In genomic region chr2:119106301-119106897, GRCh38 we compare ENCODE assay signal across 1 cellular context.
A peak's percentile ranks its signal among the peaks of the same experiment; 100 is the strongest.
TF ChIP-seq lines count a peak whose summit lies in the region.

No MANE protein-coding gene starts in this region.

TF ChIP-seq in HepG2, 621 proteins besides CTCF, POLR2A, EP300 and RAD21 (continued from another document and continues in another):
- TF ChIP-seq KIAA2018 (CRISPR knock-in tag; IDR thresholded peaks at IDR 0.05; ENCODE audit: borderline replicate concordance) = no peak
- TF ChIP-seq ZNF713 (CRISPR knock-in tag; IDR thresholded peaks at IDR 0.05) = no peak
- no peak for TF ChIP-seq ZNF570 (CRISPR knock-in tag; IDR thresholded peaks at IDR 0.05; ENCODE audit: borderline replicate concordance)
- no peak for TF ChIP-seq GABPB1 (CRISPR knock-in tag; IDR thresholded peaks at IDR 0.05)
- TF ChIP-seq SPEN (CRISPR knock-in tag; IDR thresholded peaks at IDR 0.05; ENCODE audit: low read depth) = no peak
- no peak for TF ChIP-seq ATRX (CRISPR knock-in tag; IDR thresholded peaks at IDR 0.05; ENCODE audit: borderline replicate concordance)
- TF ChIP-seq PREB (CRISPR knock-in tag; IDR thresholded peaks at IDR 0.05) = no peak
- no peak for TF ChIP-seq PLSCR1 (CRISPR knock-in tag; IDR thresholded peaks at IDR 0.05; ENCODE audit: borderline replicate concordance)
- no peak for TF ChIP-seq ZKSCAN5 (CRISPR knock-in tag; IDR thresholded peaks at IDR 0.05)
- no peak for TF ChIP-seq ZNF468 (CRISPR knock-in tag; IDR thresholded peaks at IDR 0.05)
- TF ChIP-seq REPIN1 (CRISPR knock-in tag; IDR thresholded peaks at IDR 0.05; ENCODE audit: borderline replicate concordance, low read depth) = no peak
- TF ChIP-seq PAF1 (CRISPR knock-in tag; IDR thresholded peaks at IDR 0.05) = no peak
- TF ChIP-seq MAZ (IDR thresholded peaks at IDR 0.05; ENCODE audit: borderline replicate concordance, low read depth, low read length) = no peak
- TF ChIP-seq MAZ (CRISPR knock-in tag; IDR thresholded peaks at IDR 0.05; ENCODE audit: low read depth) = no peak
- TF ChIP-seq TEAD2 (CRISPR knock-in tag; IDR thresholded peaks at IDR 0.05) = no peak
- TF ChIP-seq ZNF792 (CRISPR knock-in tag; IDR thresholded peaks at IDR 0.05) = peak; percentile 80; the same call in 1 of the 2 replicates
- no peak for TF ChIP-seq TERF1 (CRISPR knock-in tag; IDR thresholded peaks at IDR 0.05)
- peak; percentile 65; the same call in 1 of the 2 replicates for TF ChIP-seq ZNF160 (CRISPR knock-in tag; IDR thresholded peaks at IDR 0.05)
- TF ChIP-seq ZNF547 (CRISPR knock-in tag; IDR thresholded peaks at IDR 0.05) = no peak
- TF ChIP-seq KLF13 (CRISPR knock-in tag; IDR thresholded peaks at IDR 0.05) = no peak
- TF ChIP-seq NFYC (CRISPR knock-in tag; IDR thresholded peaks at IDR 0.05) = no peak
- TF ChIP-seq ZBTB37 (CRISPR knock-in tag; IDR thresholded peaks at IDR 0.05) = no peak
- no peak for TF ChIP-seq ZFP36 (IDR thresholded peaks at IDR 0.05; ENCODE audit: borderline replicate concordance, low read depth, low read length, partially characterized antibody)
- TF ChIP-seq ZNF687 (CRISPR knock-in tag; IDR thresholded peaks at IDR 0.05) = no peak
- TF ChIP-seq SNAPC2 (CRISPR knock-in tag; IDR thresholded peaks at IDR 0.05) = no peak
- no peak for TF ChIP-seq FOXJ3 (CRISPR knock-in tag; IDR thresholded peaks at IDR 0.05; ENCODE audit: borderline replicate concordance)
- no peak for TF ChIP-seq HOXA7 (CRISPR knock-in tag; IDR thresholded peaks at IDR 0.05)
- TF ChIP-seq CEBPZ (IDR thresholded peaks at IDR 0.05; ENCODE audit: low read length) = no peak
- TF ChIP-seq RFX3 (CRISPR knock-in tag; IDR thresholded peaks at IDR 0.05) = no peak
- TF ChIP-seq HOXD1 (CRISPR knock-in tag; IDR thresholded peaks at IDR 0.05) = 0 out of 2 replicates have a peak, but pooled peaks have one; percentile 51
- TF ChIP-seq TARDBP (CRISPR knock-in tag; IDR thresholded peaks at IDR 0.05) = no peak
- TF ChIP-seq MED1 (CRISPR knock-in tag; IDR thresholded peaks at IDR 0.05) = peak; percentile 36; the same call in 1 of the 2 replicates
- TF ChIP-seq MEIS2 (CRISPR knock-in tag; IDR thresholded peaks at IDR 0.05) = peak; percentile 54; the same call in 1 of the 2 replicates
- TF ChIP-seq ZNF34 (CRISPR knock-in tag; IDR thresholded peaks at IDR 0.05; ENCODE audit: borderline replicate concordance) = no peak
- no peak for TF ChIP-seq IKZF5 (CRISPR knock-in tag; IDR thresholded peaks at IDR 0.05)
- no peak for TF ChIP-seq GATAD2A (CRISPR knock-in tag; IDR thresholded peaks at IDR 0.05)
- no peak for TF ChIP-seq CREB3 (CRISPR knock-in tag; IDR thresholded peaks at IDR 0.05)
- no peak for TF ChIP-seq BATF2 (CRISPR knock-in tag; IDR thresholded peaks at IDR 0.05)
